ENCODE assay signal across 11 cellular contexts in the genomic region with DNA sequence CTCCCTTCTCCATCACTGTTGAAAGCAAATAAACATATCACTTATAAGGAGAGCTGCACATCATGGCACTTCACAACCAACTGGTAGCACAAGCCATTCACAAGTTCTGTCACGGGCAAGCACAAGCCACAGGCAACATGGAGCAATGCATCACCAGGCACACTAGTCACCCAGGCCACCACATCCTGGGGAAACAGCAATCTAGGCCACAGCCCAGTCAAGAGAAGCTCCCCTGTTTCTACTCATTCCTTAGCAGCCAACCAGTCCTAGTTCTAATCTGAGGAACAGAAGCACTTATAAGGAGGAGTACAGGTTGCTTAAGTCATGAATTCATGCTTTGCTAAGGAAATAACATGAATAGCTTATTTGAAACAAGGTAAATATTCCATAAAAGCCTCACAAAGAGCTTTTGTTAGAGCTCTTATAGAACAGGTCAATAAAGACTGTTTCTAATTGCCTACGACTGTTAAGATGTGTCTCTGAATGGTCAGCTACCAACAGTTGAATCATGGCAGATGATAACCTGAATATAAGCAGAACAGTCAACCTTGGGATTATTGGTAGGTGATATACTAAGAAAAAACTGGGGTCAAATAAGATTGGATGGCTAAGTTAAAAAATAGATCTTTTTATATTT.
DNase-seq lines count a peak whose midpoint lies in the region; ATAC-seq and TF ChIP-seq lines count a peak whose summit lies in the region.
"Had no signal": no experiment of that assay in that cellular context is flagged by ENCODE, and none has a peak within 500 bp of the region (broad histone marks: within the 10 kb centered on the region; RNA-seq: fewer than 3 reads in every experiment).

No MANE protein-coding gene starts in this region.

- peak; percentile 64 for DNase-seq in GM12865 (ENCODE audit: low read depth)
- peak; percentile 4 for DNase-seq in T-helper 9 cell
- peak; percentile 18 for DNase-seq in colonic mucosa
- no peak for DNase-seq in dorsolateral prefrontal cortex
- no peak for DNase-seq in dermis blood vessel endothelial cell
- no peak for DNase-seq in SIG-M5 treated with dmso at 0.1 percent for 504 hours (lab: John Stamatoyannopoulos, UW; ENCODE audit: unreplicated experiment)
- no peak for DNase-seq in GM10266 (ENCODE audit: extremely low spot score)
- DNase-seq: MM.1S had no signal

- ATAC-seq in GM21786 (IDR thresholded peaks at IDR 0.05; ENCODE audit: unreplicated experiment) = peak; percentile 52

- H3K4me3 ChIP-seq in GM12865 (ENCODE audit: low read depth, low read length) (no peak overlapping the region), colonic mucosa (no peak overlapping the region), dorsolateral prefrontal cortex (no peak overlapping the region)
- H3K4me3 ChIP-seq: BLaER1, Peyer's patch had no signal

- H3K27me3 ChIP-seq in colonic mucosa (no peaks in the 10 kb centered on the region), dorsolateral prefrontal cortex (no peaks in the 10 kb centered on the region)
- H3K27me3 ChIP-seq: BLaER1, Peyer's patch had no signal

- H3K9ac ChIP-seq in colonic mucosa (ENCODE audit: low read depth in 2 of 2, low read length in 2 of 2) = no peak overlapping the region
- H3K9ac ChIP-seq: BLaER1 had no signal

- H3K4me1 ChIP-seq in colonic mucosa = no peaks in the 10 kb centered on the region
- H3K4me1 ChIP-seq: BLaER1, Peyer's patch had no signal

- TF ChIP-seq CTCF in GM12865 (IDR thresholded peaks at IDR 0.05; ENCODE audit: insufficient read depth, low read depth, low read length, missing control alignments) = no peak
- no peak for TF ChIP-seq CTCF in colonic mucosa (IDR thresholded peaks at IDR 0.05)
- no peak for TF ChIP-seq CTCF in dorsolateral prefrontal cortex (IDR thresholded peaks at IDR 0.05 in 54 of 56, conservative IDR thresholded peaks at IDR 0.05 in 2 of 56; ENCODE audit: low read depth in 1 of 56, partially characterized antibody in 56 of 56)
- no peak for TF ChIP-seq CTCF in GM10266 (IDR thresholded peaks at IDR 0.05; ENCODE audit: control insufficient read depth, insufficient read depth, low read depth, missing control alignments)

- H3K27ac ChIP-seq in colonic mucosa = no peak overlapping the region
- H3K27ac ChIP-seq in dorsolateral prefrontal cortex = no peak overlapping the region
- H3K27ac ChIP-seq: BLaER1, Peyer's patch had no signal

- no peaks in the 10 kb centered on the region for H3K36me3 ChIP-seq in colonic mucosa
- H3K36me3 ChIP-seq: Peyer's patch had no signal

- no peaks in the 10 kb centered on the region for H3K9me3 ChIP-seq in colonic mucosa
- H3K9me3 ChIP-seq: BLaER1, Peyer's patch had no signal

- intact Hi-C loops in colonic mucosa (cut with DNase I) (no loop called here), dorsolateral prefrontal cortex (cut with DNase I) (no loop called here)

Comparison
In these comparisons a context has a peak if more than half of its experiments do, and no peak if none do; other contexts are left out.
1. DNase-seq: peak in GM12865 (single experiment), T-helper 9 cell (single experiment) and colonic mucosa (single experiment); none in dorsolateral prefrontal cortex (0 of 10), dermis blood vessel endothelial cell (single experiment), SIG-M5 treated with dmso at 0.1 percent for 504 hours (single experiment) and GM10266 (single experiment).